ENCODE assay signal across 24 cellular contexts in the genomic region with DNA sequence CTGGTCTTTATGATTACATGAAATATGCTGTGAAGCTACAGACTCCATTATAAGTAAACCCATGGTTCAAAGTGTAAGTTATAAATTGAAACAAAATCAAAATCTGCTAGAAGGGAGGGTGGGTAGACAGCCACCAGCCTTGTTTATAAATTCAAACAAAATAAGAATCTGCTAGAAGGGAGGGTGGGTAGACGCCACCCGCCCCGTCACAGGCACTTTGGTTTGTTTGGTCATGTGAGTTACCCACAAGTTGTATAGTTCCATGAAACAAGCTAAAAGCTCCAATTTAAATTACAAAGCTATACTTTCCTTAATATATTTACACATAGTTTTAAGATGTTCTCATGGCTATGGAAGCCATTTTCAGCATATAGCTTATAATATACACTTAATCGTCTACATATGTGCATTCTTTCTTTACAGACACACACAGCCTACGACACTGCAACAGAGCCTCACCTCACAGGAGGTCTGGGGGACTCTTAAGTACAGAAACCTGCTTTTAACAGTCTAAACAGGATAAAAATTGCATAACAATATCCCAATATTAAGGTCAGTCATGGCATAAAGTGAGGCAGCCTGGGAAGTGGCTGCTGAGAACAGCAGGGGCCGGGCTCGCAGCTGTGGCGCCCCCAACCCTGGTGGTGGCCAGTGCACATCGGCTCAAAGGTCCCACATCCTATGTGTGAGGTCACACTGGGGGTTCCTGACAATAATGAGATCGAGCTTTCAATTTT. TPM values are rescaled to one million over a fixed set of nuclear protein-coding genes. Genes with fewer than 3 reads are reported as not detected.
DNase-seq lines count a peak whose midpoint lies in the region; ATAC-seq, FAIRE-seq and TF ChIP-seq lines count a peak whose summit lies in the region.
"Had no signal": no experiment of that assay in that cellular context is flagged by ENCODE, and none has a peak within 500 bp of the region (broad histone marks: within the 10 kb centered on the region; RNA-seq: fewer than 3 reads in every experiment).

No MANE protein-coding gene starts in this region.

- H3K4me3 Mint-ChIP-seq in activated T-cell treated with anti-CD3 and anti-CD28 coated beads, Interleukin-2, amount 50 U/mL, for 24 hours, result no peak overlapping the region
- H3K4me3 Mint-ChIP-seq in immature natural killer cell, result peak overlapping the region in 2 of 5 donors; percentile 6 to 53
- H3K4me3 Mint-ChIP-seq: activated T-cell treated with anti-CD3 and anti-CD28 coated beads, Interleukin-2, amount 50 U/mL, for 4 hours had no signal

- in situ Hi-C loops in K562 (cut with MboI), result no loop called here

- ATAC-seq in K562 (peak; percentile 76), GM19467 (IDR thresholded peaks at IDR 0.05; ENCODE audit: unreplicated experiment) (no peak), HG03097 (IDR thresholded peaks at IDR 0.05; ENCODE audit: low FRiP score, unreplicated experiment) (no peak)
- ATAC-seq: activated T-cell treated with anti-CD3 and anti-CD28 coated beads, Interleukin-2, amount 50 U/mL, for 4 hours had no signal

- TF ChIP-seq RAD21 in K562 (CRISPR knock-in tag; conservative IDR thresholded peaks at IDR 0.05 in 1 of 2, IDR thresholded peaks at IDR 0.05 in 1 of 2), result 0 out of 4 replicates have a peak, but pooled peaks of 1 of the 2 experiments have one; percentile 8

- no peak overlapping the region for H3K27ac ChIP-seq in K562 (ENCODE audit: extremely low read depth, low read depth, low read length)
- no peak overlapping the region for H3K27ac ChIP-seq in small intestine (ENCODE audit: low read depth in 1 of 2, low read length in 1 of 2)
- H3K27ac ChIP-seq: A549, GM23248 had no signal

- TF ChIP-seq CTCF in K562 (IDR thresholded peaks at IDR 0.05 in 2 of 3, conservative IDR thresholded peaks at IDR 0.05 in 1 of 3; ENCODE audit: insufficient read depth in 2 of 3, low read depth in 1 of 3, low read length in 3 of 3), result peak in 2 of 3 experiments; percentile 20 to 29; a peak in 1 of 6 replicates

- FAIRE-seq in K562 (lab: Jason Lieb, UNC), result no peak
- FAIRE-seq in small intestine (lab: Jason Lieb, UNC), result no peak
- FAIRE-seq: A549, keratinocyte had no signal

- H3K4me3 ChIP-seq in K562 (no peak overlapping the region), small intestine (ENCODE audit: low read depth in 1 of 2, low read length in 2 of 2) (no peak overlapping the region)
- H3K4me3 ChIP-seq: A549, GM23248, transverse colon had no signal

- CTCF ChIA-PET in K562 (lab: Yijun Ruan, JAX; ENCODE audit: low intra/inter-chr PET ratio), result no interaction called here

- no peak overlapping the region for H3K4me2 ChIP-seq in K562 (ENCODE audit: insufficient read depth, low read length)
- H3K4me2 ChIP-seq: A549 had no signal

- no peaks in the 10 kb centered on the region for H3K27me3 Mint-ChIP-seq in activated T-cell treated with anti-CD3 and anti-CD28 coated beads, Interleukin-2, amount 50 U/mL, for 24 hours
- H3K27me3 Mint-ChIP-seq in immature natural killer cell (ENCODE audit: low read depth in 3 of 3), result peaks cover 0 to 8% (median 5%) of the 10 kb centered on the region in 3 donors

- TF ChIP-seq EP300 in K562 (IDR thresholded peaks at IDR 0.05; ENCODE audit: low read length), result no peak

- POLR2A ChIA-PET in K562 (lab: Yijun Ruan, JAX), result interaction anchor here (0.7 to 1.8 kb wide), 5 partner anchors 9 to 119 kb away, joined by 3 to 5 read pairs (median 3); no protein-coding TSS in a partner anchor

- H3K9ac ChIP-seq in K562 (ENCODE audit: insufficient read depth in 1 of 2, low read depth in 2 of 2, low read length in 2 of 2), result no peak overlapping the region
- H3K9ac ChIP-seq: GM23248 had no signal

- no TSS peak for BruUV-seq in K562 (replicated peaks; lab: Mats Ljungman, UMichigan)

- H3K27ac Mint-ChIP-seq in activated T-cell treated with anti-CD3 and anti-CD28 coated beads, Interleukin-2, amount 50 U/mL, for 24 hours, result peak overlapping the region; percentile 33
- H3K27ac Mint-ChIP-seq in immature natural killer cell, result peak overlapping the region; percentile 71 to 86 (median 83)

- no peaks in the 10 kb centered on the region for H3K27me3 ChIP-seq in K562 (ENCODE audit: control insufficient read depth in 2 of 2, insufficient read depth in 2 of 2, low read length in 2 of 2)
- no peaks in the 10 kb centered on the region for H3K27me3 ChIP-seq in small intestine (ENCODE audit: control insufficient read depth in 2 of 2, insufficient read depth in 2 of 2, low read length in 2 of 2)
- H3K27me3 ChIP-seq: transverse colon had no signal

- H3K9me1 ChIP-seq in K562 (ENCODE audit: control insufficient read depth, insufficient read depth, low read length), result no peaks in the 10 kb centered on the region

- peaks cover 4% of the 10 kb centered on the region for H3K4me1 Mint-ChIP-seq in activated T-cell treated with anti-CD3 and anti-CD28 coated beads, Interleukin-2, amount 50 U/mL, for 24 hours (ENCODE audit: low read depth)
- peaks cover 28 to 45% of the 10 kb centered on the region in 2 donors for H3K4me1 Mint-ChIP-seq in immature natural killer cell

- no peaks in the 10 kb centered on the region for H3K9me3 ChIP-seq in K562 (replicated peaks; ENCODE audit: control insufficient read depth, insufficient read depth, low read depth, low read length)
- no peaks in the 10 kb centered on the region for H3K9me3 ChIP-seq in small intestine (ENCODE audit: control insufficient read depth, low read depth)
- H3K9me3 ChIP-seq: A549, transverse colon had no signal

- H2AFZ ChIP-seq in K562 (ENCODE audit: low read depth, low read length), result no peak overlapping the region
- H2AFZ ChIP-seq: GM23248 had no signal

- TF ChIP-seq POLR2A in K562 (conservative IDR thresholded peaks at IDR 0.05), result no peak

- intact Hi-C loops in K562 (cut with micrococcal nuclease), result no loop called here

- no peaks in the 10 kb centered on the region for H3K9me3 Mint-ChIP-seq in activated T-cell treated with anti-CD3 and anti-CD28 coated beads, Interleukin-2, amount 50 U/mL, for 24 hours
- no peaks in the 10 kb centered on the region for H3K9me3 Mint-ChIP-seq in immature natural killer cell
- H3K9me3 Mint-ChIP-seq: activated T-cell treated with anti-CD3 and anti-CD28 coated beads, Interleukin-2, amount 50 U/mL, for 4 hours had no signal

- DNase-seq in activated T-cell treated with anti-CD3 and anti-CD28 coated beads, Interleukin-2, amount 50 U/mL, for 24 hours, result no peak
- DNase-seq in activated T-cell treated with anti-CD3 and anti-CD28 coated beads, Interleukin-2, amount 50 U/mL, for 48 hours, result no peak
- DNase-seq in K562 (ENCODE audit: extremely low read depth in 1 of 4, low spot score in 3 of 4) (peak in 2 of 4 experiments; percentile 55 to 58), immature natural killer cell (peak; percentile 48 to 57 (median 51)), small intestine (no peak), NCI-H2171 treated with DMSO at 0.1 percent for 48 hours (lab: John Stamatoyannopoulos, UW) (no peak)
- DNase-seq: activated CD4-positive, CD25-positive, alpha-beta regulatory T cell; activated naive CD4-positive, alpha-beta T cell; activated T-cell treated with anti-CD3 and anti-CD28 coated beads, Interleukin-2, amount 50 U/mL, for 4 hours; DMS53; effector CD8-positive, alpha-beta T cell; foreskin melanocyte; GF-D8; GM23248; NCI-H1048; NCI-H446 treated with DMSO at 0.1 percent for 48 hours; OCI-M1; stimulated activated CD8-positive, alpha-beta memory T cell treated with anti-CD3 and anti-CD28 coated beads, Interleukin-4, amount 100 ng/mL, for 48 hours; T1000; transverse colon had no signal

- H3K4me1 ChIP-seq in K562 (replicated peaks in 1 of 2; ENCODE audit: control insufficient read depth in 2 of 2, insufficient read depth in 2 of 2, low read length in 2 of 2) (peaks cover 0 to 13% of the 10 kb centered on the region in 2 experiments; a peak in 2 of 5 replicates), small intestine (ENCODE audit: control insufficient read depth in 2 of 2, insufficient read depth in 1 of 2, low read depth in 1 of 2, low read length in 1 of 2) (no peaks in the 10 kb centered on the region)
- H3K4me1 ChIP-seq: A549, transverse colon had no signal

- peaks cover 78% of the 10 kb centered on the region for H3K36me3 Mint-ChIP-seq in activated T-cell treated with anti-CD3 and anti-CD28 coated beads, Interleukin-2, amount 50 U/mL, for 24 hours (ENCODE audit: low read depth)
- H3K36me3 Mint-ChIP-seq in immature natural killer cell, result peaks cover 28 to 49% (median 31%) of the 10 kb centered on the region in 3 donors

- H3K36me3 ChIP-seq in K562 (ENCODE audit: control insufficient read depth, insufficient read depth, low read length) (peaks cover 71% of the 10 kb centered on the region), small intestine (ENCODE audit: control insufficient read depth in 2 of 2, insufficient read depth in 2 of 2, low read length in 2 of 2) (peaks cover 11 to 18% of the 10 kb centered on the region in 2 donors)

- H3K79me2 ChIP-seq in K562 (ENCODE audit: control insufficient read depth, insufficient read depth, low read length), result no peaks in the 10 kb centered on the region

- H4K20me1 ChIP-seq in K562 (replicated peaks; ENCODE audit: control insufficient read depth, insufficient read depth, low read length), result no peaks in the 10 kb centered on the region

- 88% methylated on average over 10 of the region's 10 CpGs for WGBS in K562 (ENCODE audit: insufficient coverage, low coverage, missing lambda C conversion rate)
- WGBS in small intestine, 3 donors, result 84 to 90% (median 88%) methylated on average over 10 of the region's 10 CpGs

TF ChIP-seq in K562, 482 proteins besides CTCF, POLR2A, EP300 and RAD21 (continues in another document):
- TF ChIP-seq CCNT2 (IDR thresholded peaks at IDR 0.05; ENCODE audit: borderline replicate concordance, extremely low read depth, insufficient read length, low read depth, low read length), result peak; percentile 27

RNA-seq across cellular contexts. Expression of a gene that starts 28.0 kb away (rescaled TPM):
- 177 and 316 TPM in 2 replicates for total RNA-seq in K562 (2011; cell fraction: chromatin; rRNA removed; ENCODE audit: low replicate concordance)
- total RNA-seq in K562 (2011; cell fraction: nucleolus; rRNA removed), result 101 and 122 TPM in 2 replicates
- 178 and 208 TPM in 2 replicates for total RNA-seq in K562 (2011; cell fraction: nucleoplasm; rRNA removed)
- 47.2 and 50.6 TPM in 2 replicates for total RNA-seq in K562 (2014; rRNA removed)
- 75.9 and 83.0 TPM in 2 replicates for total RNA-seq in K562 (2014; rRNA removed; fragmentation: Illumina TruSeq; extraction: Trizol)
- 65.1 and 70.1 TPM in 2 replicates for total RNA-seq in K562 (2015; rRNA removed; fragmentation: Illumina TruSeq; extraction: Trizol)
- total RNA-seq in K562 (2021), result 103 and 127 TPM in 2 replicates
- polyA plus RNA-seq in K562 (2011; rRNA removed), result 75.0 and 124 TPM in 2 replicates
- 54.9 and 63.1 TPM in 2 replicates for polyA plus RNA-seq in K562 (2011; cell fraction: cytosol; rRNA removed)
- 114 and 154 TPM in 2 replicates for polyA plus RNA-seq in K562 (2011; cell fraction: nucleus; rRNA removed)
- polyA plus RNA-seq in K562 (2012), result 71.2 and 97.6 TPM in 2 replicates
- 78.8 and 86.1 TPM in 2 replicates for polyA plus RNA-seq in K562 (2014; fragmentation: Illumina TruSeq; extraction: Trizol)
- 10 to 100 TPM; 21.5 to 97.7 TPM for polyA plus RNA-seq in K562 (2014; fragmentation: Nextera tagmentation; extraction: Ambion mirVana)
- 94.6 and 97.2 TPM in 2 replicates for polyA plus RNA-seq in K562 (2014; rRNA removed)
- polyA minus RNA-seq in K562 (2011; rRNA and poly(A)+ RNA removed), result 201 and 283 TPM in 2 replicates
- polyA minus RNA-seq in K562 (2011; cell fraction: cytosol; rRNA and poly(A)+ RNA removed), result 50.1 and 65.9 TPM in 2 replicates
- polyA minus RNA-seq in K562 (2011; cell fraction: nucleus; rRNA and poly(A)+ RNA removed), result 111 and 112 TPM in 2 replicates
- polyA plus RNA-seq in immature natural killer cell, result 1 to 10 TPM; 3.5 to 7.9 (median 5.7) TPM
- 10 to 100 TPM in 1 of 3 donors, 1 to 10 TPM in 1, under 1 TPM in 1; 0.81 to 10.2 (median 1.6) TPM for polyA plus RNA-seq in small intestine

Comparison
In these comparisons a context has a peak if more than half of its experiments do, and no peak if none do; other contexts are left out.
1. DNase-seq: peak in immature natural killer cell (3 of 3); none in activated T-cell treated with anti-CD3 and anti-CD28 coated beads, Interleukin-2, amount 50 U/mL, for 24 hours (single experiment), activated T-cell treated with anti-CD3 and anti-CD28 coated beads, Interleukin-2, amount 50 U/mL, for 48 hours (0 of 2), small intestine (single experiment) and NCI-H2171 treated with DMSO at 0.1 percent for 48 hours (single experiment).